8 cellular contexts compared by ENCODE assay signal in the genomic region with DNA sequence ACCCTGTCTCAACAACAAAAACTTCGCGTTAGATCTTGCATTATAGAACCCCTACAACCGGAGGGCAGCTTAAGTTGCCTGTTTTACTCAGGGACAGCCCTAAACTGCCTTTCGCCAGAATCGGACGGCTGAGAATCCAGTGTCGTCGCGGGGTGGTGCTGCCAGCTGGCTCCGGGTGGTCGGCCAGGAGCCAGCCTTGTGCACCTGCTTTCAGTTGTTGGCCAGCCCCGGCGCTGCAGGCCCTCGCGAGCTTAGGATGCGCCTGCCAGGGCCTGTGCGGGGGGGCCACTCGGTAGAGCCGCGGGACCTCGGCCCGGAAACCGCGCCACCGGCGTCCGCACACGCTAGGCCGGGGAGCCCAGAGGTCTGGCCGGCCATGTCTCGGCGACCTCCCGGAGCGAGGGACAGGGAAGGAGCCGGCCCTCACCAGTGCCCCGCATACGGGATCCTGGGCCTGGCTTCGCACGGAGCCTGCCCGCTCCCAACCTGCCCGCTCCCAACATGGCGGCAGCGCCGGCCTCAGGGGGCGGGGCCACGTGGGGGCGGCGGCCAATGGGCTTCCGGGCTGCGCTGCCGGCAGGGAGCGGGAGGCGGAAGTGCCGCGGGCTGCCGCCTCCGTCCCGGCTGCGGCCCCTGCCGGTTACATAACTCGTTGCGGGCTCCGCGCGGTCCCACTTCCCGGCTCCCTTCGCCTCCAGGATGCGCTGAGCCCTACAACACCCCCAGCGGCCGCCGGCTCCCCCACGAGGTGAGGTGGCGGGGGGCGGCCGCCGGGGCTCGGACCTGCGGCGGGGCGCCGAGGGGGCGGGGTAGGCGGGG. TPM values are rescaled to one million over a fixed set of nuclear protein-coding genes. Genes with fewer than 3 reads are reported as not detected.
A peak's percentile ranks its signal among the peaks of the same experiment; 100 is the strongest.
DNase-seq lines count a peak whose midpoint lies in the region; TF ChIP-seq lines count a peak whose summit lies in the region.

No MANE protein-coding gene starts in this region.

- H3K4me1 ChIP-seq in HAP-1 (peaks cover 20% of the 10 kb centered on the region), neutrophil (ENCODE audit: control insufficient read depth in 1 of 2, insufficient read depth in 1 of 2, low read depth in 1 of 2, low read length in 1 of 2) (peaks cover 52 to 65% of the 10 kb centered on the region in 2 experiments)

- peak overlapping the region; percentile 62 for H3K4me3 ChIP-seq in HAP-1
- H3K4me3 ChIP-seq in neutrophil (ENCODE audit: low read depth in 1 of 2, low read length in 1 of 2): peak overlapping the region; percentile 85 to 88

- no peaks in the 10 kb centered on the region for H3K27me3 ChIP-seq in HAP-1 (ENCODE audit: low read depth)
- no peaks in the 10 kb centered on the region for H3K27me3 ChIP-seq in neutrophil

- in situ Hi-C loops in HAP-1 (cut with MboI; ENCODE audit: low sequenced_read_pairs): no loop called here

- peak; percentile 89 for TF ChIP-seq CTCF in neutrophil (IDR thresholded peaks at IDR 0.05)

- peak; percentile 75 for DNase-seq in GM04504 (ENCODE audit: low read depth)
- DNase-seq in HAP-1 (ENCODE audit: low spot score in 2 of 2): peak; percentile 85 to 92
- DNase-seq in M059J (ENCODE audit: low read depth): peak; percentile 86
- DNase-seq in SHP77 treated with DMSO at 0.1 percent for 48 hours (lab: John Stamatoyannopoulos, UW): peak; percentile 73
- peak; percentile 71 to 91 (median 78) for DNase-seq in activated naive CD4-positive, alpha-beta T cell (lab: John Stamatoyannopoulos, UW)
- DNase-seq in foreskin melanocyte: peak; percentile 80
- DNase-seq in substantia nigra (lab: John Stamatoyannopoulos, UW): peak; percentile 53 to 99 (median 89)

- H3K27ac ChIP-seq in neutrophil: peak overlapping the region; percentile 94
- peak overlapping the region; percentile 96 for H3K27ac ChIP-seq in substantia nigra (ENCODE audit: low read depth, low read length, poor library complexity, severe bottlenecking)

- H3K9me3 ChIP-seq in HAP-1 (no peaks in the 10 kb centered on the region), neutrophil (no peaks in the 10 kb centered on the region)

- no peaks in the 10 kb centered on the region; the same call in none of the 2 replicates for H3K36me3 ChIP-seq in HAP-1 (replicated peaks)
- H3K36me3 ChIP-seq in neutrophil: no peaks in the 10 kb centered on the region

RNA-seq across cellular contexts. Expression of a gene that starts 14.2 kb away (rescaled TPM):
- 9.1 and 18.8 TPM in 2 replicates for total RNA-seq in M059J (2014; rRNA removed; shearing (Covaris generic))

RNA-seq across cellular contexts. Expression of a gene that starts 14.3 kb away (rescaled TPM):
- total RNA-seq in M059J (2014; rRNA removed; shearing (Covaris generic)): 3.4 and 4.9 TPM in 2 replicates

RNA-seq across cellular contexts. Expression of a gene that starts 37.6 kb away (rescaled TPM):
- not detected in 2 replicates for total RNA-seq in M059J (2014; rRNA removed; shearing (Covaris generic))

RNA-seq across cellular contexts. Expression of a gene that starts 43.2 kb away (rescaled TPM):
- 13.9 and 16.5 TPM in 2 replicates for total RNA-seq in M059J (2014; rRNA removed; shearing (Covaris generic))

RNA-seq across cellular contexts. Expression of a gene that starts 56.6 kb away (rescaled TPM):
- 11.8 and 14.1 TPM in 2 replicates for total RNA-seq in M059J (2014; rRNA removed; shearing (Covaris generic))

Comparison
In these comparisons a context has a peak if more than half of its experiments do, and no peak if none do; other contexts are left out.
1. Peak in every context shown above with its lines: DNase-seq, H3K4me3 ChIP-seq and H3K27ac ChIP-seq.